27 cellular contexts compared by ENCODE assay signal in genomic region chr15:45734244-45734643, GRCh38.
DNase-seq lines count a peak whose midpoint lies in the region; TF ChIP-seq lines count a peak whose summit lies in the region.
"Had no signal": no experiment of that assay in that cellular context is flagged by ENCODE, and none has a peak within 500 bp of the region (broad histone marks: within the 10 kb centered on the region; RNA-seq: fewer than 3 reads in every experiment).

No MANE protein-coding gene starts in this region.

- DNase-seq in A673 (ENCODE audit: low spot score) (peak; percentile 58), MM.1S (peak; percentile 24), RPMI8226 (peak; percentile 34), germinal center (ENCODE audit: low spot score) (peak; percentile 76), superior temporal gyrus (ENCODE audit: extremely low spot score) (no peak)
- DNase-seq in activated naive CD4-positive, alpha-beta T cell treated with Interleukin-2 at 50 U/mL for 16 hours = no peak
- DNase-seq in stimulated activated CD4-positive, alpha-beta T cell treated with anti-CD3 and anti-CD28 coated beads, Interleukin-4, amount 100 ng/mL, for 24 hours = no peak
- no peak for DNase-seq in stimulated activated CD8-positive, alpha-beta memory T cell treated with anti-CD3 and anti-CD28 coated beads, Interleukin-4, amount 100 ng/mL, for 48 hours
- DNase-seq: Calu3; CD8-positive, alpha-beta memory T cell; DMS153; GF-D8; GOT3; HCEC 1CT; NCI-H1105; NCI-H146; NCI-H2029 treated with DMSO at 0.1 percent for 48 hours; NCI-H345; NCI-H524; NCI-H774; NK-92 treated with Interleukin-12 subunit alpha and Interleukin-12 subunit beta, amount 100 ng/mL, for 24 hours; SHP77 treated with DMSO at 0.1 percent for 48 hours; T-helper 1 cell had no signal

- no peaks in the 10 kb centered on the region for H4K20me1 ChIP-seq in MM.1S (ENCODE audit: insufficient read depth, low read length)

- no peak for TF ChIP-seq CTCF in A673 (conservative IDR thresholded peaks at IDR 0.05; ENCODE audit: low read depth, low read length)
- no peak for TF ChIP-seq CTCF in MM.1S (IDR thresholded peaks at IDR 0.05; ENCODE audit: low read length)

- H3K27ac ChIP-seq in A673 (ENCODE audit: low read depth, low read length, poor library complexity, severe bottlenecking) (no peak overlapping the region), MM.1S (ENCODE audit: low read length) (no peak overlapping the region; the same call in 1 of the 2 replicates)
- H3K27ac ChIP-seq: 22Rv1, C4-2B, HL-60 had no signal

- H3K27me3 ChIP-seq in A673 (replicated peaks; ENCODE audit: insufficient read depth, low read depth, low read length, poor library complexity) (peaks cover 2% of the 10 kb centered on the region), MM.1S (replicated peaks; ENCODE audit: insufficient read depth, low read length) (no peaks in the 10 kb centered on the region)

- H3K9me2 ChIP-seq in MM.1S (replicated peaks; ENCODE audit: insufficient read depth, low read length) = no peaks in the 10 kb centered on the region

- no peaks in the 10 kb centered on the region for H3K79me2 ChIP-seq in MM.1S (ENCODE audit: low read length)

- peak overlapping the region; percentile 42; the same call in 1 of the 2 replicates for H3K4me2 ChIP-seq in MM.1S (ENCODE audit: low read depth, low read length)

- peaks cover 12% of the 10 kb centered on the region for H3K4me1 ChIP-seq in A673 (ENCODE audit: insufficient read depth, low read length, poor library complexity, severe bottlenecking)
- no peaks in the 10 kb centered on the region for H3K4me1 ChIP-seq in MM.1S (ENCODE audit: low read length)

- no TSS peak for BruUV-seq in A673 (replicated peaks; lab: Mats Ljungman, UMichigan)

- no peaks in the 10 kb centered on the region for H3K36me3 ChIP-seq in A673 (ENCODE audit: insufficient read depth, low read length, poor library complexity, severe bottlenecking)
- H3K36me3 ChIP-seq in MM.1S (replicated peaks; ENCODE audit: insufficient read depth, low read length) = no peaks in the 10 kb centered on the region

- H3K9ac ChIP-seq in MM.1S (ENCODE audit: low read length) = no peak overlapping the region

- CTCF ChIA-PET in A673 (lab: Charles Lee) = no interaction called here

- POLR2A ChIA-PET in A673 (lab: Charles Lee; ENCODE audit: low non-redundant PET) = no interaction called here

- H3K4me3 ChIP-seq in A673 (ENCODE audit: low read depth, low read length, poor library complexity, severe bottlenecking) = no peak overlapping the region
- no peak overlapping the region for H3K4me3 ChIP-seq in MM.1S (ENCODE audit: low read length)
- H3K4me3 ChIP-seq: K562 had no signal

- no peaks in the 10 kb centered on the region for H3F3A ChIP-seq in MM.1S (ENCODE audit: insufficient read depth, low read length)

- no peaks in the 10 kb centered on the region for H3K9me3 ChIP-seq in A673 (ENCODE audit: low read depth, low read length, poor library complexity, severe bottlenecking)
- no peaks in the 10 kb centered on the region for H3K9me3 ChIP-seq in MM.1S (replicated peaks; ENCODE audit: insufficient read depth, low read length)

- intact Hi-C loops in A673 (cut with micrococcal nuclease; ENCODE audit: unreplicated experiment) = no loop called here

- peak overlapping the region; percentile 6; the same call in 1 of the 2 replicates for H2AFZ ChIP-seq in MM.1S (ENCODE audit: low read length)

Comparison
In these comparisons a context has a peak if more than half of its experiments do, and no peak if none do; other contexts are left out.
1. DNase-seq: peak in A673 (single experiment), MM.1S (single experiment), RPMI8226 (single experiment) and germinal center (single experiment); none in activated naive CD4-positive, alpha-beta T cell treated with Interleukin-2 at 50 U/mL for 16 hours (single experiment), stimulated activated CD4-positive, alpha-beta T cell treated with anti-CD3 and anti-CD28 coated beads, Interleukin-4, amount 100 ng/mL, for 24 hours (single experiment), stimulated activated CD8-positive, alpha-beta memory T cell treated with anti-CD3 and anti-CD28 coated beads, Interleukin-4, amount 100 ng/mL, for 48 hours (single experiment) and superior temporal gyrus (single experiment).